In genomic region chr9:129823934-129824601, GRCh38 we compare ENCODE assay signal across 1 cellular context.
A peak's percentile ranks its signal among the peaks of the same experiment; 100 is the strongest.
TF ChIP-seq lines count a peak whose summit lies in the region.

TOR1A (minus strand) TSS chr9:129824136; CDS start chr9:129824085, 51 bp downstream.

TF ChIP-seq in HepG2, 621 proteins besides CTCF, POLR2A, EP300 and RAD21 (continued from another document and continues in another):
- no peak for TF ChIP-seq ZXDC (CRISPR knock-in tag; IDR thresholded peaks at IDR 0.05)
- TF ChIP-seq PCBP1 (IDR thresholded peaks at IDR 0.05; ENCODE audit: borderline replicate concordance, low read depth, low read length): no peak
- no peak for TF ChIP-seq CREB3 (CRISPR knock-in tag; IDR thresholded peaks at IDR 0.05)
- no peak for TF ChIP-seq ZNF646 (CRISPR knock-in tag; IDR thresholded peaks at IDR 0.05)
- no peak for TF ChIP-seq DPF2 (CRISPR knock-in tag; IDR thresholded peaks at IDR 0.05; ENCODE audit: borderline replicate concordance, low read depth)
- TF ChIP-seq MEF2D (CRISPR knock-in tag; IDR thresholded peaks at IDR 0.05): peak; percentile 60
- no peak for TF ChIP-seq ZFP41 (CRISPR knock-in tag; IDR thresholded peaks at IDR 0.05; ENCODE audit: borderline replicate concordance)
- no peak for TF ChIP-seq ZNF382 (CRISPR knock-in tag; IDR thresholded peaks at IDR 0.05; ENCODE audit: borderline replicate concordance)
- peak; percentile 45; the same call in 1 of the 2 replicates for TF ChIP-seq ZNF790 (CRISPR knock-in tag; IDR thresholded peaks at IDR 0.05; ENCODE audit: borderline replicate concordance)
- TF ChIP-seq REPIN1 (CRISPR knock-in tag; IDR thresholded peaks at IDR 0.05; ENCODE audit: borderline replicate concordance, low read depth): peak; percentile 98
- no peak for TF ChIP-seq ZNF879 (CRISPR knock-in tag; IDR thresholded peaks at IDR 0.05)
- peak; percentile 58; the same call in 1 of the 2 replicates for TF ChIP-seq E2F1 (CRISPR knock-in tag; IDR thresholded peaks at IDR 0.05)
- no peak for TF ChIP-seq SRSF4 (IDR thresholded peaks at IDR 0.05; ENCODE audit: low read depth, low read length, poor library complexity, severe bottlenecking)
- peak; percentile 82; the same call in 1 of the 2 replicates for TF ChIP-seq RELA (CRISPR knock-in tag; IDR thresholded peaks at IDR 0.05)
- TF ChIP-seq NR2F6 (IDR thresholded peaks at IDR 0.05): no peak
- TF ChIP-seq NR2F6 (CRISPR knock-in tag; IDR thresholded peaks at IDR 0.05): peak; percentile 52; the same call in 1 of the 2 replicates
- no peak for TF ChIP-seq SATB2 (CRISPR knock-in tag; IDR thresholded peaks at IDR 0.05)
- TF ChIP-seq MBNL3 (CRISPR knock-in tag; conservative IDR thresholded peaks at IDR 0.05): no peak
- no peak for TF ChIP-seq SOX13 (IDR thresholded peaks at IDR 0.05)
- peak in 1 of 2 experiments; percentile 53; a peak in 1 of 4 replicates for TF ChIP-seq SOX13 (CRISPR knock-in tag; conservative IDR thresholded peaks at IDR 0.05 in 1 of 2, IDR thresholded peaks at IDR 0.05 in 1 of 2)
- TF ChIP-seq, protein P1, sequence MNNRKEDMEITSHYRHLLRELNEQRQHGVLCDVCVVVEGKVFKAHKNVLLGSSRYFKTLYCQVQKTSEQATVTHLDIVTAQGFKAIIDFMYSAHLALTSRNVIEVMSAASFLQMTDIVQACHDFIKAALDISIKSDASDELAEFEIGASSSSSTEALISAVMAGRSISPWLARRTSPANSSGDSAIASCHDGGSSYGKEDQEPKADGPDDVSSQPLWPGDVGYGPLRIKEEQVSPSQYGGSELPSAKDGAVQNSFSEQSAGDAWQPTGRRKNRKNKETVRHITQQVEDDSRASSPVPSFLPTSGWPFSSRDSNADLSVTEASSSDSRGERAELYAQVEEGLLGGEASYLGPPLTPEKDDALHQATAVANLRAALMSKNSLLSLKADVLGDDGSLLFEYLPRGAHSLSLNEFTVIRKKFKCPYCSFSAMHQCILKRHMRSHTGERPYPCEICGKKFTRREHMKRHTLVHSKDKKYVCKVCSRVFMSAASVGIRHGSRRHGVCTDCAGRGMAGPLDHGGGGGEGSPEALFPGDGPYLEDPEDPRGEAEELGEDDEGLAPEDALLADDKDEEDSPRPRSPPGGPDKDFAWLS (CRISPR knock-in tag; IDR thresholded peaks at IDR 0.05; ENCODE audit: borderline replicate concordance): no peak
- TF ChIP-seq PPARG (CRISPR knock-in tag; conservative IDR thresholded peaks at IDR 0.05): peak; percentile 76
- TF ChIP-seq PHF5A (CRISPR knock-in tag; IDR thresholded peaks at IDR 0.05; ENCODE audit: low read depth, unreplicated experiment): peak; percentile 89
- TF ChIP-seq NFYC (CRISPR knock-in tag; IDR thresholded peaks at IDR 0.05): peak; percentile 42; the same call in 1 of the 2 replicates
- no peak for TF ChIP-seq PAWR (CRISPR knock-in tag; IDR thresholded peaks at IDR 0.05; ENCODE audit: borderline replicate concordance)
- TF ChIP-seq ZNF513 (CRISPR knock-in tag; conservative IDR thresholded peaks at IDR 0.05): no peak
- TF ChIP-seq, protein P2, sequence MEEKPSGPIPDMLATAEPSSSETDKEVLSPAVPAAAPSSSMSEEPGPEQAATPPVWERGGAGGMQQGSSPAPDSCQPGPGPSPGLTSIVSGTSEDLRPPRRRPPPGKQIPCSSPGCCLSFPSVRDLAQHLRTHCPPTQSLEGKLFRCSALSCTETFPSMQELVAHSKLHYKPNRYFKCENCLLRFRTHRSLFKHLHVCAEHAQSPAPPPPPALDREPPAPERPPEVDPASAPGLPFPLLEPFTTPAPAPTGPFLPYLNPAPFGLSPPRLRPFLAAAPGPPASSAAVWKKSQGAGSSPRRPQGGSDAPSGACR (CRISPR knock-in tag; IDR thresholded peaks at IDR 0.05): peak; percentile 83; the same call in 1 of the 2 replicates
- TF ChIP-seq HOXA5 (CRISPR knock-in tag; IDR thresholded peaks at IDR 0.05): peak; percentile 74
- no peak for TF ChIP-seq GLI4 (CRISPR knock-in tag; IDR thresholded peaks at IDR 0.05; ENCODE audit: borderline replicate concordance)
- TF ChIP-seq MYNN (CRISPR knock-in tag; IDR thresholded peaks at IDR 0.05; ENCODE audit: low read depth): peak; percentile 64; the same call in 1 of the 2 replicates
- TF ChIP-seq ZNF720 (CRISPR knock-in tag; IDR thresholded peaks at IDR 0.05): no peak
- TF ChIP-seq KLF11 (CRISPR knock-in tag; IDR thresholded peaks at IDR 0.05): peak; percentile 91
- TF ChIP-seq ZBTB38 (CRISPR knock-in tag; IDR thresholded peaks at IDR 0.05): peak; percentile 65
- no peak for TF ChIP-seq ZNF550 (CRISPR knock-in tag; IDR thresholded peaks at IDR 0.05; ENCODE audit: borderline replicate concordance)
- peak; percentile 94 for TF ChIP-seq THAP11 (CRISPR knock-in tag; IDR thresholded peaks at IDR 0.05)
- TF ChIP-seq, protein P3, sequence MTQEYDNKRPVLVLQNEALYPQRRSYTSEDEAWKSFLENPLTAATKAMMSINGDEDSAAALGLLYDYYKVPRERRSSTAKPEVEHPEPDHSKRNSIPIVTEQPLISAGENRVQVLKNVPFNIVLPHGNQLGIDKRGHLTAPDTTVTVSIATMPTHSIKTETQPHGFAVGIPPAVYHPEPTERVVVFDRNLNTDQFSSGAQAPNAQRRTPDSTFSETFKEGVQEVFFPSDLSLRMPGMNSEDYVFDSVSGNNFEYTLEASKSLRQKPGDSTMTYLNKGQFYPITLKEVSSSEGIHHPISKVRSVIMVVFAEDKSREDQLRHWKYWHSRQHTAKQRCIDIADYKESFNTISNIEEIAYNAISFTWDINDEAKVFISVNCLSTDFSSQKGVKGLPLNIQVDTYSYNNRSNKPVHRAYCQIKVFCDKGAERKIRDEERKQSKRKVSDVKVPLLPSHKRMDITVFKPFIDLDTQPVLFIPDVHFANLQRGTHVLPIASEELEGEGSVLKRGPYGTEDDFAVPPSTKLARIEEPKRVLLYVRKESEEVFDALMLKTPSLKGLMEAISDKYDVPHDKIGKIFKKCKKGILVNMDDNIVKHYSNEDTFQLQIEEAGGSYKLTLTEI (CRISPR knock-in tag; conservative IDR thresholded peaks at IDR 0.05): no peak
- TF ChIP-seq ZNF543 (CRISPR knock-in tag; IDR thresholded peaks at IDR 0.05): peak; percentile 60; the same call in 1 of the 2 replicates
- TF ChIP-seq RFX3 (CRISPR knock-in tag; IDR thresholded peaks at IDR 0.05): no peak
